17 cellular contexts compared by ENCODE assay signal in the genomic region with DNA sequence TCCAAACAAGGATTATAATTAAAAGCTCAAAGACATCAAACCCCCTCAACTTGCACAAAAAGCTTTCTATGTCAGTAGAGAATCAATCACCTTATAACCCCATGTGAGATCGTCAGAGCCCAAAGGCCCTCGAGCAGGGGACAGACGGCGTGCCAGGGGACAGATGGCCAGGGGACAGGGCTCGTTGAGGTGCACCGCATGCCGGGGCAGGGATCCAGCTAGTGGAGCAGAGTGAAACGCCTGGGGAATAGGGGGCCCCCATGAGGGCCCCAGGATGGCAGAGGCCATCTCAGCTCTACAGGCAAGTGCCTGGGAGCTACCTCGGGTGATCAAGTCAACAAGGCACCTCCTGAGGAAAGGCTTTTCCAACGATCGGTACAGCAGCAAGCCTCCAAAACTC. TPM values are rescaled to one million over a fixed set of nuclear protein-coding genes. Genes with fewer than 3 reads are reported as not detected.
DNase-seq lines count a peak whose midpoint lies in the region; ATAC-seq and TF ChIP-seq lines count a peak whose summit lies in the region.
"Had no signal": no experiment of that assay in that cellular context is flagged by ENCODE, and none has a peak within 500 bp of the region (broad histone marks: within the 10 kb centered on the region; RNA-seq: fewer than 3 reads in every experiment).

No MANE protein-coding gene starts in this region.

- DNase-seq in activated CD8-positive, alpha-beta T cell treated with anti-CD3 and anti-CD28 coated beads, Interleukin-2, amount 10 ng/mL, durations not matched to agents 7 days and 5 days: no peak
- no peak for DNase-seq in activated CD8-positive, alpha-beta T cell treated with anti-CD3 and anti-CD28 coated beads for 36 hours
- DNase-seq in DMS 273 treated with DMSO at 0.1 percent for 48 hours (lab: John Stamatoyannopoulos, UW) (peak; percentile 33), nephron progenitor cell (no peak), HuH-7 (ENCODE audit: low spot score) (no peak), COLO829 (ENCODE audit: low spot score) (no peak)
- no peak for DNase-seq in activated CD4-positive, alpha-beta T cell treated with anti-CD3 and anti-CD28 coated beads, Interleukin-2, amount 50 U/mL, for 1 hour
- DNase-seq: activated CD4-positive, alpha-beta T cell treated with anti-CD3 and anti-CD28 coated beads for 1 hour; activated effector memory CD4-positive, alpha-beta T cell treated with anti-CD3 and anti-CD28 coated beads, Interleukin-2, amount 50 U/mL, for 16 hours; aorta; Karpas-422; mammary epithelial cell; NCI-H187 treated with DMSO at 0.1 percent for 48 hours; NCI-H510A treated with DMSO at 0.1 percent for 48 hours; testis had no signal

- no peak overlapping the region for H3K4me3 Mint-ChIP-seq in activated CD8-positive, alpha-beta T cell treated with anti-CD3 and anti-CD28 coated beads, Interleukin-2, amount 10 ng/mL, durations not matched to agents 7 days and 5 days
- no peak overlapping the region for H3K4me3 Mint-ChIP-seq in activated CD8-positive, alpha-beta T cell treated with anti-CD3 and anti-CD28 coated beads for 36 hours
- no peak overlapping the region for H3K4me3 Mint-ChIP-seq in activated T-helper 17 cell treated with anti-CD3 and anti-CD28 coated beads, Interleukin-2, amount 50 U/mL, for 72 hours
- H3K4me3 Mint-ChIP-seq in nephron progenitor cell: no peak overlapping the region
- H3K4me3 Mint-ChIP-seq: central memory CD8-positive, alpha-beta T cell had no signal

- no peaks in the 10 kb centered on the region for H3K9me3 Mint-ChIP-seq in activated CD8-positive, alpha-beta T cell treated with anti-CD3 and anti-CD28 coated beads, Interleukin-2, amount 10 ng/mL, durations not matched to agents 7 days and 5 days (ENCODE audit: insufficient read depth)
- H3K9me3 Mint-ChIP-seq in activated CD8-positive, alpha-beta T cell treated with anti-CD3 and anti-CD28 coated beads for 36 hours: no peaks in the 10 kb centered on the region
- no peaks in the 10 kb centered on the region for H3K9me3 Mint-ChIP-seq in activated T-helper 17 cell treated with anti-CD3 and anti-CD28 coated beads, Interleukin-2, amount 50 U/mL, for 72 hours
- H3K9me3 Mint-ChIP-seq in nephron progenitor cell: no peaks in the 10 kb centered on the region
- H3K9me3 Mint-ChIP-seq: central memory CD8-positive, alpha-beta T cell had no signal

- no peaks in the 10 kb centered on the region for H3K27me3 Mint-ChIP-seq in activated CD8-positive, alpha-beta T cell treated with anti-CD3 and anti-CD28 coated beads, Interleukin-2, amount 10 ng/mL, durations not matched to agents 7 days and 5 days (ENCODE audit: low read depth)
- H3K27me3 Mint-ChIP-seq in activated CD8-positive, alpha-beta T cell treated with anti-CD3 and anti-CD28 coated beads for 36 hours: no peaks in the 10 kb centered on the region
- no peaks in the 10 kb centered on the region for H3K27me3 Mint-ChIP-seq in activated T-helper 17 cell treated with anti-CD3 and anti-CD28 coated beads, Interleukin-2, amount 50 U/mL, for 72 hours
- no peaks in the 10 kb centered on the region for H3K27me3 Mint-ChIP-seq in nephron progenitor cell (ENCODE audit: low read depth, poor library complexity)
- H3K27me3 Mint-ChIP-seq: central memory CD8-positive, alpha-beta T cell had no signal

- peaks cover 72% of the 10 kb centered on the region for H3K36me3 Mint-ChIP-seq in activated CD8-positive, alpha-beta T cell treated with anti-CD3 and anti-CD28 coated beads, Interleukin-2, amount 10 ng/mL, durations not matched to agents 7 days and 5 days (ENCODE audit: low read depth)
- H3K36me3 Mint-ChIP-seq in activated CD8-positive, alpha-beta T cell treated with anti-CD3 and anti-CD28 coated beads for 36 hours (ENCODE audit: low read depth): peaks cover 44% of the 10 kb centered on the region
- H3K36me3 Mint-ChIP-seq in activated T-helper 17 cell treated with anti-CD3 and anti-CD28 coated beads, Interleukin-2, amount 50 U/mL, for 72 hours (ENCODE audit: low read depth): peaks cover 76% of the 10 kb centered on the region
- peaks cover 44% of the 10 kb centered on the region for H3K36me3 Mint-ChIP-seq in nephron progenitor cell (ENCODE audit: low read depth)

- CTCF ChIA-PET in activated CD8-positive, alpha-beta T cell treated with anti-CD3 and anti-CD28 coated beads, Interleukin-2, amount 10 ng/mL, durations not matched to agents 7 days and 5 days (lab: Charles Lee): interaction anchor here (0.9 to 8.1 kb wide), 5 partner anchors 10 to 111 kb away, joined by 3 to 182 read pairs (median 4); no protein-coding TSS in a partner anchor
- CTCF ChIA-PET in activated CD8-positive, alpha-beta T cell treated with anti-CD3 and anti-CD28 coated beads for 36 hours (lab: Charles Lee): interaction anchor here (1.1 to 7.4 kb wide), 3 partner anchors 10 to 75 kb away, joined by 4 to 113 read pairs (median 19); no protein-coding TSS in a partner anchor

- TF ChIP-seq CTCF in activated CD8-positive, alpha-beta T cell treated with anti-CD3 and anti-CD28 coated beads for 36 hours (IDR thresholded peaks at IDR 0.05): no peak
- no peak for TF ChIP-seq CTCF in nephron progenitor cell (IDR thresholded peaks at IDR 0.05)

- intact Hi-C loops in activated CD8-positive, alpha-beta T cell treated with anti-CD3 and anti-CD28 coated beads for 36 hours (cut with micrococcal nuclease): no loop called here

- H3K27ac Mint-ChIP-seq in activated CD8-positive, alpha-beta T cell treated with anti-CD3 and anti-CD28 coated beads, Interleukin-2, amount 10 ng/mL, durations not matched to agents 7 days and 5 days: peak overlapping the region; percentile 26
- no peak overlapping the region for H3K27ac Mint-ChIP-seq in activated CD8-positive, alpha-beta T cell treated with anti-CD3 and anti-CD28 coated beads for 36 hours
- H3K27ac Mint-ChIP-seq in activated T-helper 17 cell treated with anti-CD3 and anti-CD28 coated beads, Interleukin-2, amount 50 U/mL, for 72 hours: peak overlapping the region; percentile 76
- peak overlapping the region; percentile 50 for H3K27ac Mint-ChIP-seq in nephron progenitor cell

- no peak for ATAC-seq in activated CD8-positive, alpha-beta T cell treated with anti-CD3 and anti-CD28 coated beads, Interleukin-2, amount 10 ng/mL, durations not matched to agents 7 days and 5 days
- no peak for ATAC-seq in activated CD8-positive, alpha-beta T cell treated with anti-CD3 and anti-CD28 coated beads for 36 hours
- ATAC-seq in activated T-helper 17 cell treated with anti-CD3 and anti-CD28 coated beads, Interleukin-2, amount 50 U/mL, for 72 hours (replicated peaks): no peak

- peaks cover 58% of the 10 kb centered on the region for H3K4me1 Mint-ChIP-seq in activated CD8-positive, alpha-beta T cell treated with anti-CD3 and anti-CD28 coated beads, Interleukin-2, amount 10 ng/mL, durations not matched to agents 7 days and 5 days (ENCODE audit: low read depth)
- H3K4me1 Mint-ChIP-seq in activated CD8-positive, alpha-beta T cell treated with anti-CD3 and anti-CD28 coated beads for 36 hours (ENCODE audit: low read depth): peaks cover 37% of the 10 kb centered on the region
- H3K4me1 Mint-ChIP-seq in activated T-helper 17 cell treated with anti-CD3 and anti-CD28 coated beads, Interleukin-2, amount 50 U/mL, for 72 hours: peaks cover 24% of the 10 kb centered on the region
- H3K4me1 Mint-ChIP-seq in nephron progenitor cell: peaks cover 47% of the 10 kb centered on the region

- POLR2A ChIA-PET in activated CD8-positive, alpha-beta T cell treated with anti-CD3 and anti-CD28 coated beads, Interleukin-2, amount 10 ng/mL, durations not matched to agents 7 days and 5 days (lab: Charles Lee): interaction anchor here (0.8 to 1.0 kb wide), 2 partner anchors 17 to 20 kb away, joined by 3 read pairs; no protein-coding TSS in a partner anchor
- POLR2A ChIA-PET in activated CD8-positive, alpha-beta T cell treated with anti-CD3 and anti-CD28 coated beads for 36 hours (lab: Charles Lee): interaction anchor here (0.6 to 2.9 kb wide), 11 partner anchors 9 to 370 kb away, joined by 3 to 20 read pairs (median 3); no protein-coding TSS in a partner anchor

RNA-seq across cellular contexts. Expression of a gene that starts 28.6 kb away (rescaled TPM):
- total RNA-seq in activated CD8-positive, alpha-beta T cell treated with anti-CD3 and anti-CD28 coated beads, Interleukin-2, amount 10 ng/mL, durations not matched to agents 7 days and 5 days: 10 to 100 TPM; 69.6 to 74.0 TPM
- 10 to 100 TPM; 45.9 to 47.4 TPM for total RNA-seq in activated CD8-positive, alpha-beta T cell treated with anti-CD3 and anti-CD28 coated beads for 36 hours
- 10 to 100 TPM; 51.4 to 51.5 TPM for total RNA-seq in activated T-helper 17 cell treated with anti-CD3 and anti-CD28 coated beads, Interleukin-2, amount 50 U/mL, for 72 hours

RNA-seq across cellular contexts. Expression of a gene that starts 36.0 kb away (rescaled TPM):
- 1 to 10 TPM; 7.9 to 9.6 TPM for total RNA-seq in activated CD8-positive, alpha-beta T cell treated with anti-CD3 and anti-CD28 coated beads, Interleukin-2, amount 10 ng/mL, durations not matched to agents 7 days and 5 days
- 1 to 10 TPM; 7.5 to 7.6 TPM for total RNA-seq in activated CD8-positive, alpha-beta T cell treated with anti-CD3 and anti-CD28 coated beads for 36 hours
- 1 to 10 TPM; 3.4 to 3.7 TPM for total RNA-seq in activated T-helper 17 cell treated with anti-CD3 and anti-CD28 coated beads, Interleukin-2, amount 50 U/mL, for 72 hours

RNA-seq across cellular contexts. Expression of a gene that starts 40.3 kb away (rescaled TPM):
- 10 to 100 TPM; 37.3 to 39.7 TPM for total RNA-seq in activated CD8-positive, alpha-beta T cell treated with anti-CD3 and anti-CD28 coated beads, Interleukin-2, amount 10 ng/mL, durations not matched to agents 7 days and 5 days
- 10 to 100 TPM; 39.2 to 42.2 TPM for total RNA-seq in activated CD8-positive, alpha-beta T cell treated with anti-CD3 and anti-CD28 coated beads for 36 hours
- 10 to 100 TPM; 32.7 to 34.6 TPM for total RNA-seq in activated T-helper 17 cell treated with anti-CD3 and anti-CD28 coated beads, Interleukin-2, amount 50 U/mL, for 72 hours

RNA-seq across cellular contexts. Expression of a gene that starts 54.8 kb away (rescaled TPM):
- total RNA-seq in activated CD8-positive, alpha-beta T cell treated with anti-CD3 and anti-CD28 coated beads, Interleukin-2, amount 10 ng/mL, durations not matched to agents 7 days and 5 days: 10 to 100 TPM; 57.8 to 69.7 TPM
- total RNA-seq in activated CD8-positive, alpha-beta T cell treated with anti-CD3 and anti-CD28 coated beads for 36 hours: 10 to 100 TPM; 78.5 to 78.7 TPM
- total RNA-seq in activated T-helper 17 cell treated with anti-CD3 and anti-CD28 coated beads, Interleukin-2, amount 50 U/mL, for 72 hours: 1 to 10 TPM; 5.2 to 7.0 TPM
